In the genomic region with DNA sequence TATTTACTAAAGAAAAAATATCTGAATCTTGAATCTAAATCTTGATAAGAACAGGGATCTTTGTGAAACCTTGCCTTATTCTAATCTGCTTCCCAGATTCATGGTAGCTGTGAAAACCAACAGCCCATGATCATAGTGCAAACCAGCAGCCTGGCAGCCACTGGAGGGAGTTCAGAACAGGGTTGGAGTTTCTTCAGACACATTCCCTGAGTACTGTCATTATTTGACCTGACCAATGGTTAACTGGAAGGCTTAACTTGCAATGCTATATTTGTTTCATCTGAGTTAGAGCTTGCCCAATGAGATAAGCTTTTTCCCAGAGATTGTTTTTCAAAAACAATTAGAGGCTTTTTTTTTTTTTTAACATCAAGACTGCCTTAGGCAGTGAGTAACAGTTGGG, we compare ENCODE assay signal across 21 cellular contexts. TPM values are rescaled to one million over a fixed set of nuclear protein-coding genes. Genes with fewer than 3 reads are reported as not detected.
DNase-seq lines count a peak whose midpoint lies in the region; ATAC-seq, FAIRE-seq and TF ChIP-seq lines count a peak whose summit lies in the region.
"Had no signal": no experiment of that assay in that cellular context is flagged by ENCODE, and none has a peak within 500 bp of the region (broad histone marks: within the 10 kb centered on the region; RNA-seq: fewer than 3 reads in every experiment).

No MANE protein-coding gene starts in this region.

- H3K4ac ChIP-seq in mesendoderm (ENCODE audit: low read depth, low read length), result no peak overlapping the region

- ATAC-seq in activated T-cell treated with anti-CD3 and anti-CD28 coated beads, Interleukin-2, amount 50 U/mL, for 4 hours, result no peak
- ATAC-seq in GM21447 (IDR thresholded peaks at IDR 0.05; ENCODE audit: unreplicated experiment), result no peak
- no peak for ATAC-seq in foreskin keratinocyte
- ATAC-seq: T-helper 17 cell had no signal

- no peak overlapping the region for H3K9ac ChIP-seq in mesendoderm (ENCODE audit: low read length)

- H3K4me1 Mint-ChIP-seq in activated T-cell treated with anti-CD3 and anti-CD28 coated beads, Interleukin-2, amount 50 U/mL, for 4 hours (ENCODE audit: low read depth), result no peaks in the 10 kb centered on the region
- H3K4me1 Mint-ChIP-seq: activated B cell treated with CpG ODN at 0.5 μM for 24 hours, T-helper 17 cell had no signal

- no peak for FAIRE-seq in RCC 7860 (lab: Jason Lieb, UNC)
- FAIRE-seq: colon had no signal

- no peaks in the 10 kb centered on the region for H3K79me2 ChIP-seq in mesendoderm (ENCODE audit: control insufficient read depth, insufficient read depth, low read length)

- H2BK5ac ChIP-seq in mesendoderm (ENCODE audit: low read length), result no peak overlapping the region

- H3K79me1 ChIP-seq in mesendoderm (ENCODE audit: low read length), result no peaks in the 10 kb centered on the region

- no peak overlapping the region for H3K4me2 ChIP-seq in mesendoderm (ENCODE audit: low read length)

- H3K27me3 ChIP-seq in mesendoderm (ENCODE audit: insufficient read depth, low read length, poor library complexity) (no peaks in the 10 kb centered on the region), foreskin keratinocyte (no peaks in the 10 kb centered on the region)
- H3K27me3 ChIP-seq: heart left ventricle had no signal

- no peaks in the 10 kb centered on the region for H3K9me3 Mint-ChIP-seq in activated T-cell treated with anti-CD3 and anti-CD28 coated beads, Interleukin-2, amount 50 U/mL, for 4 hours
- H3K9me3 Mint-ChIP-seq: activated B cell treated with CpG ODN at 0.5 μM for 24 hours had no signal

- H2BK120ac ChIP-seq in mesendoderm (ENCODE audit: low read depth, low read length), result no peak overlapping the region

- H3K4me1 ChIP-seq in mesendoderm (ENCODE audit: control insufficient read depth, low read depth, low read length) (no peaks in the 10 kb centered on the region), foreskin keratinocyte (peaks cover 8% of the 10 kb centered on the region)
- H3K4me1 ChIP-seq: heart left ventricle had no signal

- H4K8ac ChIP-seq in mesendoderm (ENCODE audit: low read depth, low read length), result no peak overlapping the region

- no peak overlapping the region for H3K56ac ChIP-seq in mesendoderm (ENCODE audit: low read length)

- no peak overlapping the region for H2BK15ac ChIP-seq in mesendoderm (replicated peaks; ENCODE audit: low read depth)

- H3K23ac ChIP-seq in mesendoderm (ENCODE audit: low read length), result no peak overlapping the region

- DNase-seq in EH (ENCODE audit: low read depth) (peak; percentile 24), M059J (ENCODE audit: low read depth) (peak; percentile 5), epithelial cell of proximal tubule (ENCODE audit: low read depth) (peak; percentile 32), mesendoderm (peak; percentile 45), RCC 7860 (ENCODE audit: low spot score) (no peak), foreskin keratinocyte (no peak)
- no peak for DNase-seq in activated T-cell treated with anti-CD3 and anti-CD28 coated beads, Interleukin-2, amount 50 U/mL, for 4 hours
- DNase-seq: activated B cell treated with CpG ODN at 0.5 μM for 24 hours; anterior cingulate cortex; COR-L47; heart left ventricle; KBM-7; kidney glomerular epithelial cell; NCI-H1092 treated with DMSO at 0.1 percent for 48 hours; NCI-H2081 treated with DMSO at 0.1 percent for 48 hours; NCI-H524 treated with DMSO at 0.1 percent for 48 hours; stimulated activated CD4-positive, alpha-beta T cell treated with anti-CD3 and anti-CD28 coated beads, Interleukin-4, amount 100 ng/mL, for 1 hour; substantia nigra; T-helper 17 cell had no signal

- H3K27ac ChIP-seq in mesendoderm (ENCODE audit: low read depth, low read length) (no peak overlapping the region), foreskin keratinocyte (no peak overlapping the region)
- H3K27ac ChIP-seq: heart left ventricle had no signal

- peaks cover 23% of the 10 kb centered on the region for H3K36me3 Mint-ChIP-seq in activated T-cell treated with anti-CD3 and anti-CD28 coated beads, Interleukin-2, amount 50 U/mL, for 4 hours (ENCODE audit: insufficient read depth)

- no peak overlapping the region for H4K5ac ChIP-seq in mesendoderm (ENCODE audit: low read length)

- no peak overlapping the region for H3K4me3 ChIP-seq in epithelial cell of proximal tubule (ENCODE audit: low read depth, low read length)
- no peak overlapping the region for H3K4me3 ChIP-seq in mesendoderm (ENCODE audit: low read length)
- H3K4me3 ChIP-seq: heart left ventricle had no signal

- no peaks in the 10 kb centered on the region for H3K27me3 Mint-ChIP-seq in activated T-cell treated with anti-CD3 and anti-CD28 coated beads, Interleukin-2, amount 50 U/mL, for 4 hours (ENCODE audit: low read depth)
- H3K27me3 Mint-ChIP-seq: activated B cell treated with CpG ODN at 0.5 μM for 24 hours, T-helper 17 cell had no signal

- no peak overlapping the region for H3K18ac ChIP-seq in mesendoderm (ENCODE audit: low read length)

- no peak overlapping the region for H2AK5ac ChIP-seq in mesendoderm (ENCODE audit: low read length)

- no peak overlapping the region for H3K4me3 Mint-ChIP-seq in activated T-cell treated with anti-CD3 and anti-CD28 coated beads, Interleukin-2, amount 50 U/mL, for 4 hours
- H3K4me3 Mint-ChIP-seq: activated B cell treated with CpG ODN at 0.5 μM for 24 hours, T-helper 17 cell had no signal

- no peaks in the 10 kb centered on the region for H3K36me3 ChIP-seq in mesendoderm (ENCODE audit: control insufficient read depth, insufficient read depth, low read length)

- peak; percentile 59 for TF ChIP-seq CTCF in epithelial cell of proximal tubule (conservative IDR thresholded peaks at IDR 0.05; ENCODE audit: low read depth, low read length)
- no peak for TF ChIP-seq CTCF in foreskin keratinocyte (conservative IDR thresholded peaks at IDR 0.05)

RNA-seq across cellular contexts. Expression of a gene that starts 47.8 kb away (rescaled TPM):
- 20.9 and 37.7 TPM in 2 replicates for total RNA-seq in M059J (2014; rRNA removed; shearing (Covaris generic))
- 6.1 and 14.9 TPM in 2 replicates for total RNA-seq in epithelial cell of proximal tubule
- 0.77 TPM for polyA plus RNA-seq in mesendoderm (2013, experiment 1 of 2)
- polyA plus RNA-seq in mesendoderm (2013, experiment 2 of 2), result 0.87 TPM
- under 1 TPM; 0.20 to 0.40 (median 0.27) TPM for total RNA-seq in activated T-cell treated with anti-CD3 and anti-CD28 coated beads, Interleukin-2, amount 50 U/mL, for 4 hours
- total RNA-seq in foreskin keratinocyte, result 0.14 and 0.58 TPM in 2 replicates
- 0.06 and 0.29 TPM in 2 replicates for polyA plus RNA-seq in foreskin keratinocyte
- total RNA-seq: activated B cell treated with CpG ODN at 0.5 μM for 24 hours had no signal

Comparison
In these comparisons a context has a peak if more than half of its experiments do, and no peak if none do; other contexts are left out.
1. DNase-seq: peak in EH (single experiment), M059J (single experiment), epithelial cell of proximal tubule (single experiment) and mesendoderm (single experiment); none in activated T-cell treated with anti-CD3 and anti-CD28 coated beads, Interleukin-2, amount 50 U/mL, for 4 hours (single experiment), RCC 7860 (single experiment) and foreskin keratinocyte (0 of 2).